In the genomic region with DNA sequence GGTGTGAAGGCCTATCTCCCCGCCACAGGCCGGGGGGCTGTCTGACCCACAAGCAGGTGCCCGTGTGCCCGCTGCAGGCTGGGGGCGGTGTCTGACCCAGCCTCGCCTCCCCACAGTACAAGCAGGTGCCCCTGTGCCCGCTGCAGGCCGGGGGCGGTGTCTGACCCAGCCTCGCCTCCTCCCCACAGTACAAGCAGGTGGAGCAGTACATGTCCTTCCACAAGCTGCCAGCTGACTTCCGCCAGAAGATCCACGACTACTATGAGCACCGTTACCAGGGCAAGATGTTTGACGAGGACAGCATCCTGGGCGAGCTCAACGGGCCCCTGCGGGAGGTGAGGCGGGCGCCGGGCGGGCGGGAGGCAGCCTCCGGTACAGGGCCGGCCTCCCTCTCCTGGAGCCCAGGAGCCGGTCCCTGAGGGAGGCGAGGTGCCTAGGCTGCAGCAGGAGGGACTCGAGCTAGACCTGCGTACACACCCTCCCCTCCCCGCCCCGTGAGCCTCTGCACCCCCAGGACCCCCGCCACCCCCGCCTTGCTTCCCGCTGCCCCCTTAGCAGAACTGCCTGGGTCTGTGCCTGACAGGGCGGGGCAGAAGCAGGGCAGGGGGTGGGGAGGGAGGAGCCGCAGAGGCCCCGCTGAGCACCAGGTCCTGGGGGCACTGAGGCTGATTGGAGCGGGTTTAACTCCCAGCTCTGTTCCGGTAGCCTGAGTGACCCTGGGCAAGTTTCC, we compare ENCODE assay signal across 9 cellular contexts.
DNase-seq lines count a peak whose midpoint lies in the region; ATAC-seq and TF ChIP-seq lines count a peak whose summit lies in the region.
"Had no signal": no experiment of that assay in that cellular context is flagged by ENCODE, and none has a peak within 500 bp of the region (broad histone marks: within the 10 kb centered on the region; RNA-seq: fewer than 3 reads in every experiment).

No MANE protein-coding gene starts in this region.

- H3K27ac ChIP-seq in SK-N-MC (peak overlapping the region; percentile 95), coronary artery (peak overlapping the region in 1 of 2 donors; percentile 54), skin epidermis (peak overlapping the region; percentile 6 to 87 (median 67))

- no peak for DNase-seq in SK-N-MC (ENCODE audit: low read depth, low spot score)
- DNase-seq in coronary artery (ENCODE audit: low spot score), result no peak
- no peak for DNase-seq in kidney glomerular epithelial cell (lab: John Stamatoyannopoulos, UW)
- DNase-seq in SKM-1 (lab: John Stamatoyannopoulos, UW; ENCODE audit: unreplicated experiment), result no peak
- DNase-seq in AG08395 (ENCODE audit: low spot score), result no peak
- DNase-seq: NCI-H2029 had no signal

- ATAC-seq in GM21390 (IDR thresholded peaks at IDR 0.05; ENCODE audit: unreplicated experiment), result no peak

- no peaks in the 10 kb centered on the region for H3K9me3 ChIP-seq in SK-N-MC (ENCODE audit: low read depth, low read length)

- TF ChIP-seq CTCF in GM12875 (IDR thresholded peaks at IDR 0.05; ENCODE audit: borderline replicate concordance, insufficient read depth, low read depth, low read length) (no peak), coronary artery (IDR thresholded peaks at IDR 0.05) (no peak)

- H3K4me3 ChIP-seq in GM12875 (ENCODE audit: low read depth, low read length), result peak overlapping the region; percentile 52
- peak overlapping the region; percentile 79 for H3K4me3 ChIP-seq in SK-N-MC
- peak overlapping the region; percentile 48 for H3K4me3 ChIP-seq in coronary artery
- peak overlapping the region; percentile 16 to 32 (median 28) for H3K4me3 ChIP-seq in skin epidermis

- H3K36me3 ChIP-seq in SK-N-MC (ENCODE audit: insufficient read depth, low read length), result peaks cover 14% of the 10 kb centered on the region; the same call in 1 of the 2 replicates

- H3K9ac ChIP-seq in SK-N-MC (ENCODE audit: insufficient read length), result peak overlapping the region; percentile 4

Comparison
In these comparisons a context has a peak if more than half of its experiments do, and no peak if none do; other contexts are left out.
1. H3K4me3 ChIP-seq: peak in every context shown above with its lines; median percentile 79 in SK-N-MC; 52 in GM12875; 48 in coronary artery; 28 in skin epidermis.